In genomic region chr10:29761916-29762315, GRCh38 we compare ENCODE assay signal across 19 cellular contexts.
"Had no signal": no experiment of that assay in that cellular context is flagged by ENCODE, and none has a peak within 500 bp of the region (broad histone marks: within the 10 kb centered on the region; RNA-seq: fewer than 3 reads in every experiment).

No MANE protein-coding gene starts in this region.

- H3K36me3 ChIP-seq: neutrophil, pancreas, stomach, upper lobe of left lung had no signal

- FAIRE-seq: pancreas had no signal

- H3K9me3 ChIP-seq: neutrophil, pancreas, stomach, upper lobe of left lung had no signal

- DNase-seq: activated B cell treated with CpG ODN at 0.5 μM for 24 hours; activated CD4-positive, alpha-beta memory T cell treated with anti-CD3 and anti-CD28 coated beads for 36 hours; activated CD4-positive, alpha-beta T cell treated with anti-CD3 and anti-CD28 coated beads for 4 hours; activated naive CD4-positive, alpha-beta T cell; activated naive CD8-positive, alpha-beta T cell treated with anti-CD3 and anti-CD28 coated beads for 36 hours; activated T-cell treated with anti-CD3 and anti-CD28 coated beads, Interleukin-2, amount 50 U/mL, for 1 hour; amniotic stem cell; dermis blood vessel endothelial cell; effector memory CD8-positive, alpha-beta T cell; mesendoderm; naive thymus-derived CD4-positive, alpha-beta T cell; pancreas; stimulated activated CD4-positive, alpha-beta T cell treated with anti-CD3 and anti-CD28 coated beads, Interleukin-4, amount 100 ng/mL, for 1 hour; stomach; upper lobe of left lung had no signal

- ATAC-seq: activated T-helper 17 cell treated with anti-CD3 and anti-CD28 coated beads, Interleukin-2, amount 50 U/mL, for 72 hours; effector memory CD8-positive, alpha-beta T cell; naive thymus-derived CD4-positive, alpha-beta T cell; pancreas; sciatic nerve had no signal

- H3K4me3 Mint-ChIP-seq: activated B cell treated with CpG ODN at 0.5 μM for 24 hours; activated CD4-positive, alpha-beta memory T cell treated with anti-CD3 and anti-CD28 coated beads for 36 hours; activated naive CD8-positive, alpha-beta T cell treated with anti-CD3 and anti-CD28 coated beads for 36 hours; activated T-helper 17 cell treated with anti-CD3 and anti-CD28 coated beads, Interleukin-2, amount 50 U/mL, for 72 hours; effector memory CD8-positive, alpha-beta T cell; naive thymus-derived CD4-positive, alpha-beta T cell had no signal

- H3K4me2 ChIP-seq: smooth muscle cell had no signal

- H3K27me3 Mint-ChIP-seq: activated B cell treated with CpG ODN at 0.5 μM for 24 hours; activated naive CD8-positive, alpha-beta T cell treated with anti-CD3 and anti-CD28 coated beads for 36 hours had no signal

- H3K4me1 ChIP-seq: upper lobe of left lung had no signal

- H3K4me1 Mint-ChIP-seq: activated B cell treated with CpG ODN at 0.5 μM for 24 hours; naive thymus-derived CD4-positive, alpha-beta T cell had no signal

- H3K36me3 Mint-ChIP-seq: activated CD4-positive, alpha-beta memory T cell treated with anti-CD3 and anti-CD28 coated beads for 36 hours; activated naive CD8-positive, alpha-beta T cell treated with anti-CD3 and anti-CD28 coated beads for 36 hours; naive thymus-derived CD4-positive, alpha-beta T cell had no signal

- H3K9me3 Mint-ChIP-seq: activated B cell treated with CpG ODN at 0.5 μM for 24 hours; activated CD4-positive, alpha-beta memory T cell treated with anti-CD3 and anti-CD28 coated beads for 36 hours; activated naive CD8-positive, alpha-beta T cell treated with anti-CD3 and anti-CD28 coated beads for 36 hours; activated T-helper 17 cell treated with anti-CD3 and anti-CD28 coated beads, Interleukin-2, amount 50 U/mL, for 72 hours; effector memory CD8-positive, alpha-beta T cell; naive thymus-derived CD4-positive, alpha-beta T cell had no signal

- H3K27ac ChIP-seq: neutrophil, pancreas, stomach, upper lobe of left lung had no signal

- H3K27me3 ChIP-seq: neutrophil, pancreas, stomach, upper lobe of left lung had no signal

- H3K4me3 ChIP-seq: pancreas, smooth muscle cell, stomach, upper lobe of left lung had no signal

- H3K27ac Mint-ChIP-seq: activated B cell treated with CpG ODN at 0.5 μM for 24 hours; activated CD4-positive, alpha-beta memory T cell treated with anti-CD3 and anti-CD28 coated beads for 36 hours; activated naive CD8-positive, alpha-beta T cell treated with anti-CD3 and anti-CD28 coated beads for 36 hours; activated T-helper 17 cell treated with anti-CD3 and anti-CD28 coated beads, Interleukin-2, amount 50 U/mL, for 72 hours; effector memory CD8-positive, alpha-beta T cell; naive thymus-derived CD4-positive, alpha-beta T cell had no signal
